32 cellular contexts compared by ENCODE assay signal in the genomic region with DNA sequence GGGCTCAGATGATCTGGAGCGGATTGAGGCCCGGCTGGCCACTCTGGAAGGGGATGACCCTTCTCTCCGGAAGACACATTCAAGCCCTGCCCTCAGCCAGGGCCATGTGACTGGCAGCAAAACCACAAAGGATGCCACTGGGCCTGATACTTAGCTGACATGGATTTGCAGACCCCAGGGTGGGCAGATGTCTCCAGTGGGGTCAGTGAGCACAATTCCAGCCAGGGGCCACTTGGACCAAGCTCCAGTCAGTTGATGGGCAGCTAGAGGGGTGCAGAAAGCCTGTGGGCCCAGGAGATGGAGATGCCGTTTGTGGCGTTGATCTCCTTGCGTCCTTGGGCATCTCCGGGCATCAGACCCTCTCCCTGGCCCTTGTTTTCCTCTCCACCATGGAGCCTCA. TPM values are rescaled to one million over a fixed set of nuclear protein-coding genes. Genes with fewer than 3 reads are reported as not detected.
"Had no signal": no experiment of that assay in that cellular context is flagged by ENCODE, and none has a peak within 500 bp of the region (broad histone marks: within the 10 kb centered on the region; RNA-seq: fewer than 3 reads in every experiment).

No MANE protein-coding gene starts in this region.

- H3K27ac ChIP-seq: adrenal gland, PC-9, RWPE1, VCaP had no signal

- H3K27ac Mint-ChIP-seq: activated B cell treated with CpG ODN at 0.5 μM for 24 hours; activated CD4-positive, alpha-beta T cell treated with anti-CD3 and anti-CD28 coated beads, Interleukin-2, amount 10 ng/mL, durations not matched to agents 7 days and 5 days; brain had no signal

- H3K9me3 ChIP-seq: adrenal gland had no signal

- ATAC-seq: activated T-cell treated with anti-CD3 and anti-CD28 coated beads, Interleukin-2, amount 50 U/mL, for 4 hours had no signal

- H3K9me3 Mint-ChIP-seq: activated B cell treated with CpG ODN at 0.5 μM for 24 hours; activated CD4-positive, alpha-beta T cell treated with anti-CD3 and anti-CD28 coated beads, Interleukin-2, amount 10 ng/mL, durations not matched to agents 7 days and 5 days; activated T-cell treated with anti-CD3 and anti-CD28 coated beads, Interleukin-2, amount 50 U/mL, for 4 hours; brain; IgD-negative memory B cell had no signal

- DNase-seq: activated B cell treated with CpG ODN at 0.5 μM for 24 hours; activated CD4-positive, alpha-beta T cell treated with anti-CD3 and anti-CD28 coated beads, Interleukin-2, amount 10 ng/mL, durations not matched to agents 7 days and 5 days; activated CD4-positive, alpha-beta T cell treated with anti-CD3 and anti-CD28 coated beads, Interleukin-2, amount 50 U/mL, for 48 hours; activated CD8-positive, alpha-beta memory T cell treated with anti-CD3 and anti-CD28 coated beads, Interleukin-2, amount 50 U/mL, for 4 hours; activated effector memory CD4-positive, alpha-beta T cell treated with Interleukin-2 at 50 U/mL for 16 hours; activated naive CD4-positive, alpha-beta T cell; activated naive CD4-positive, alpha-beta T cell treated with anti-CD3 and anti-CD28 coated beads, Interleukin-2, amount 50 U/mL, for 16 hours; activated T-cell treated with anti-CD3 and anti-CD28 coated beads for 4 hours; activated T-cell treated with anti-CD3 and anti-CD28 coated beads, Interleukin-2, amount 50 U/mL, for 4 hours; adrenal gland; caudate nucleus; Karpas-422; KBM-7; NCI-H1105; NCI-H1417 treated with DMSO at 0.1 percent for 48 hours; NCI-H187 treated with DMSO at 0.1 percent for 48 hours; NCI-H2081 treated with DMSO at 0.1 percent for 48 hours; NCI-H226; NCI-H510A; NCI-H526; NCI-H748 treated with DMSO at 0.1 percent for 48 hours; PC-9; Right ventricle myocardium superior; SW 1271; T-helper 1 cell; T-helper 2 cell; T-helper 9 cell had no signal

- H3K36me3 Mint-ChIP-seq: IgD-negative memory B cell had no signal

- H3K36me3 ChIP-seq: adrenal gland had no signal

- H3K4me3 ChIP-seq: adrenal gland, PC-9 had no signal

- H3K4me1 ChIP-seq: adrenal gland had no signal

- H3K27me3 ChIP-seq: adrenal gland had no signal

- H3K4me3 Mint-ChIP-seq: activated B cell treated with CpG ODN at 0.5 μM for 24 hours; activated CD4-positive, alpha-beta T cell treated with anti-CD3 and anti-CD28 coated beads, Interleukin-2, amount 10 ng/mL, durations not matched to agents 7 days and 5 days; activated T-cell treated with anti-CD3 and anti-CD28 coated beads, Interleukin-2, amount 50 U/mL, for 4 hours; brain; IgD-negative memory B cell had no signal

RNA-seq across cellular contexts. Expression of a gene that starts 46.7 kb away (rescaled TPM):
- total RNA-seq: activated B cell treated with CpG ODN at 0.5 μM for 24 hours; activated CD4-positive, alpha-beta T cell treated with anti-CD3 and anti-CD28 coated beads, Interleukin-2, amount 10 ng/mL, durations not matched to agents 7 days and 5 days; activated T-cell treated with anti-CD3 and anti-CD28 coated beads, Interleukin-2, amount 50 U/mL, for 4 hours; MCF 10A; Right ventricle myocardium superior had no signal
- polyA plus RNA-seq: IgD-negative memory B cell had no signal
